20 cellular contexts compared by ENCODE assay signal in genomic region chr17:79944251-79944812, GRCh38.
DNase-seq lines count a peak whose midpoint lies in the region; TF ChIP-seq lines count a peak whose summit lies in the region.
"Had no signal": no experiment of that assay in that cellular context is flagged by ENCODE, and none has a peak within 500 bp of the region (broad histone marks: within the 10 kb centered on the region; RNA-seq: fewer than 3 reads in every experiment).

No MANE protein-coding gene starts in this region.

- peak; percentile 59 for DNase-seq in activated effector memory CD4-positive, alpha-beta T cell treated with anti-CD3 and anti-CD28 coated beads, Interleukin-2, amount 50 U/mL, for 16 hours
- no peak for DNase-seq in activated effector memory CD4-positive, alpha-beta T cell treated with Interleukin-2 at 50 U/mL for 16 hours
- DNase-seq in Peyer's patch (peak in 2 of 3 donors; percentile 37 to 42), epidermal melanocyte (ENCODE audit: insufficient read length, low spot score) (peak; percentile 1), retina (peak; percentile 92), NCI-H128 (lab: John Stamatoyannopoulos, UW; ENCODE audit: unreplicated experiment) (no peak)
- DNase-seq in activated CD4-positive, alpha-beta T cell treated with anti-CD3 and anti-CD28 coated beads, Interleukin-2, amount 50 U/mL, for 48 hours, result no peak
- DNase-seq in activated CD4-positive, alpha-beta memory T cell treated with anti-CD3 and anti-CD28 coated beads for 36 hours, result no peak
- DNase-seq: activated CD4-positive, alpha-beta T cell treated with anti-CD3 and anti-CD28 coated beads, Interleukin-2, amount 10 ng/mL, durations not matched to agents 7 days and 5 days; activated T-cell treated with anti-CD3 and anti-CD28 coated beads for 4 hours; CD4-positive, CD25-positive, alpha-beta regulatory T cell; DMS79; NCI-H1436 treated with DMSO at 0.1 percent for 48 hours; NCI-H2227 treated with DMSO at 0.1 percent for 48 hours had no signal

- POLR2A ChIA-PET in activated CD4-positive, alpha-beta memory T cell treated with anti-CD3 and anti-CD28 coated beads for 36 hours (lab: Charles Lee), result no interaction called here

- H3K4me1 ChIP-seq in Peyer's patch, result peaks cover 0 to 7% (median 0%) of the 10 kb centered on the region in 4 donors
- H3K4me1 ChIP-seq: A549, gastroesophageal sphincter had no signal

- no peaks in the 10 kb centered on the region for H3K9me3 ChIP-seq in Peyer's patch
- H3K9me3 ChIP-seq: A549, gastroesophageal sphincter, thoracic aorta had no signal

- H3K27me3 Mint-ChIP-seq in activated CD4-positive, alpha-beta memory T cell treated with anti-CD3 and anti-CD28 coated beads for 36 hours, result no peaks in the 10 kb centered on the region
- H3K27me3 Mint-ChIP-seq: activated CD4-positive, alpha-beta T cell treated with anti-CD3 and anti-CD28 coated beads, Interleukin-2, amount 10 ng/mL, durations not matched to agents 7 days and 5 days; activated naive CD8-positive, alpha-beta T cell; CD4-positive, CD25-positive, alpha-beta regulatory T cell had no signal

- intact Hi-C loops in activated CD4-positive, alpha-beta memory T cell treated with anti-CD3 and anti-CD28 coated beads for 36 hours (cut with micrococcal nuclease), result no loop called here

- CTCF ChIA-PET in activated CD4-positive, alpha-beta memory T cell treated with anti-CD3 and anti-CD28 coated beads for 36 hours (lab: Charles Lee), result no interaction called here

- no peaks in the 10 kb centered on the region for H3K27me3 ChIP-seq in Peyer's patch
- H3K27me3 ChIP-seq: dorsolateral prefrontal cortex, gastroesophageal sphincter had no signal

- no peak overlapping the region for H3K27ac Mint-ChIP-seq in activated CD4-positive, alpha-beta memory T cell treated with anti-CD3 and anti-CD28 coated beads for 36 hours
- H3K27ac Mint-ChIP-seq: activated CD4-positive, alpha-beta T cell treated with anti-CD3 and anti-CD28 coated beads, Interleukin-2, amount 10 ng/mL, durations not matched to agents 7 days and 5 days; activated naive CD8-positive, alpha-beta T cell; CD4-positive, CD25-positive, alpha-beta regulatory T cell had no signal

- H3K4me1 Mint-ChIP-seq in activated CD4-positive, alpha-beta memory T cell treated with anti-CD3 and anti-CD28 coated beads for 36 hours (ENCODE audit: low read depth), result peaks cover 8% of the 10 kb centered on the region

- H3K4me3 Mint-ChIP-seq in activated CD4-positive, alpha-beta memory T cell treated with anti-CD3 and anti-CD28 coated beads for 36 hours, result no peak overlapping the region
- H3K4me3 Mint-ChIP-seq: activated CD4-positive, alpha-beta T cell treated with anti-CD3 and anti-CD28 coated beads, Interleukin-2, amount 10 ng/mL, durations not matched to agents 7 days and 5 days; activated naive CD8-positive, alpha-beta T cell; CD4-positive, CD25-positive, alpha-beta regulatory T cell had no signal

- peaks cover 0 to 43% (median 0%) of the 10 kb centered on the region in 3 donors for H3K36me3 ChIP-seq in Peyer's patch

- no peak for TF ChIP-seq CTCF in Peyer's patch (IDR thresholded peaks at IDR 0.05)

- H3K36me3 Mint-ChIP-seq in activated CD4-positive, alpha-beta memory T cell treated with anti-CD3 and anti-CD28 coated beads for 36 hours, result no peaks in the 10 kb centered on the region
- H3K36me3 Mint-ChIP-seq: activated naive CD8-positive, alpha-beta T cell; CD4-positive, CD25-positive, alpha-beta regulatory T cell had no signal

- no peaks in the 10 kb centered on the region for H3K9me3 Mint-ChIP-seq in activated CD4-positive, alpha-beta memory T cell treated with anti-CD3 and anti-CD28 coated beads for 36 hours
- H3K9me3 Mint-ChIP-seq: activated CD4-positive, alpha-beta T cell treated with anti-CD3 and anti-CD28 coated beads, Interleukin-2, amount 10 ng/mL, durations not matched to agents 7 days and 5 days had no signal

- H3K27ac ChIP-seq in Peyer's patch, result no peak overlapping the region
- H3K27ac ChIP-seq: A549, dorsolateral prefrontal cortex, gastroesophageal sphincter, thoracic aorta had no signal

- TF ChIP-seq POLR2A in Peyer's patch (IDR thresholded peaks at IDR 0.05), result no peak

- H3K4me3 ChIP-seq in Peyer's patch, result no peak overlapping the region
- H3K4me3 ChIP-seq: A549, dorsolateral prefrontal cortex, gastroesophageal sphincter, lung, thoracic aorta had no signal

Comparison
In these comparisons a context has a peak if more than half of its experiments do, and no peak if none do; other contexts are left out.
1. DNase-seq: peak in activated effector memory CD4-positive, alpha-beta T cell treated with anti-CD3 and anti-CD28 coated beads, Interleukin-2, amount 50 U/mL, for 16 hours (single experiment), Peyer's patch (2 of 3), epidermal melanocyte (single experiment) and retina (single experiment); none in activated effector memory CD4-positive, alpha-beta T cell treated with Interleukin-2 at 50 U/mL for 16 hours (single experiment), activated CD4-positive, alpha-beta T cell treated with anti-CD3 and anti-CD28 coated beads, Interleukin-2, amount 50 U/mL, for 48 hours (0 of 2), NCI-H128 (single experiment) and activated CD4-positive, alpha-beta memory T cell treated with anti-CD3 and anti-CD28 coated beads for 36 hours (single experiment).